10 cellular contexts compared by ENCODE assay signal in the genomic region with DNA sequence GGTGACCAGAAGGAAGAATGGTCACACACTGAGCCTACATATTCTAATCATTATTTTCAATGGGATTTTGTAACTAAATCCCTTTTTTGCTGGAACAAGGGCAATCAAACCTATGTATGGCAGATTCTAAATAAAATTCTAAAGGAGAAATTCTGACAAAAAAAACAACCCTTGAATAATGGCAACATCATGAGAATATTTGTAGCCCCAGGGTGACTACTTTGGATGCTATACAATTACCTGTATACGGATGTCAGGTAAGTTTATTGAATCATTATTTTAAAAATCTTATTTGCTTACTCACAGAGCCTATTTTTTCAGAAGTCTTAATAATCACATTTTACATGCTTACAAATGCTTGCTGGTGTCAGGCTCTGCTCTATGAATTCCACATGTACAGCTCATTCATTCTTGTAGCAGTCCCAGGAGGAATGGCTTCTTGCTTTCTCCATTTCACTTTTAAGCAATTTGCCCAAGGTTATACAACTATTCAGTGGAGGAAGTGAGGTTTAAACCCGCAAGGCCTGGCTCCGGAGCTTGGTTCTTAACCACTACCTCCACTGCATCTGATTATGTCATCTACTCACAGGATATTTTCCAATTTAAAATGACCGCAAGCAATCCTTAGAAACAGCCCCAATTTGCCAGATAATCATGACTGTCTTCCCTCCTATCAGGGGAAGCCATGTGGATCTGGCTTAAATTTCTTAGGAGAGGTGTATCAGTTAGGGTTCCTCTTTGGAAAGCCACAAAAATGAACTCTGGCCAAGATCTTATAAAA. TPM values are rescaled to one million over a fixed set of nuclear protein-coding genes. Genes with fewer than 3 reads are reported as not detected.
DNase-seq lines count a peak whose midpoint lies in the region; ATAC-seq, FAIRE-seq and TF ChIP-seq lines count a peak whose summit lies in the region.
"Had no signal": no experiment of that assay in that cellular context is flagged by ENCODE, and none has a peak within 500 bp of the region (broad histone marks: within the 10 kb centered on the region; RNA-seq: fewer than 3 reads in every experiment).

No MANE protein-coding gene starts in this region.

- no peak overlapping the region for H3K4me3 Mint-ChIP-seq in naive B cell

- ATAC-seq in naive B cell (ENCODE audit: low read depth in 2 of 2), result no peak
- ATAC-seq in HG03571 (IDR thresholded peaks at IDR 0.05; ENCODE audit: unreplicated experiment), result no peak
- no peak for ATAC-seq in HG03280 (IDR thresholded peaks at IDR 0.05; ENCODE audit: unreplicated experiment)

- no peaks in the 10 kb centered on the region for H3K27me3 Mint-ChIP-seq in naive B cell

- no peaks in the 10 kb centered on the region for H3K9me3 Mint-ChIP-seq in naive B cell

- H3K4me3 ChIP-seq in bronchial epithelial cell (ENCODE audit: low read depth, low read length), result no peak overlapping the region
- H3K4me3 ChIP-seq in effector memory CD4-positive, alpha-beta T cell (ENCODE audit: insufficient read depth, low read depth, low read length, poor library complexity, severe bottlenecking), result no peak overlapping the region
- H3K4me3 ChIP-seq: sigmoid colon had no signal

- H3K36me3 Mint-ChIP-seq in naive B cell, result no peaks in the 10 kb centered on the region

- H3K27me3 ChIP-seq in bronchial epithelial cell (ENCODE audit: control insufficient read depth, insufficient read depth, low read length), result peaks cover 3% of the 10 kb centered on the region
- no peaks in the 10 kb centered on the region for H3K27me3 ChIP-seq in effector memory CD4-positive, alpha-beta T cell (replicated peaks; ENCODE audit: control insufficient read depth, insufficient read depth, low read length, poor library complexity, severe bottlenecking)
- H3K27me3 ChIP-seq: sigmoid colon had no signal

- no peaks in the 10 kb centered on the region for H3K9me3 ChIP-seq in effector memory CD4-positive, alpha-beta T cell (ENCODE audit: control insufficient read depth, low read length)
- H3K9me3 ChIP-seq: sigmoid colon had no signal

- peak; percentile 95 for DNase-seq in EL
- DNase-seq in NOMO-1 treated with dmso at 0.1 percent for 144 hours (lab: John Stamatoyannopoulos, UW; ENCODE audit: unreplicated experiment), result peak; percentile 74
- peak; percentile 8 for DNase-seq in bronchial epithelial cell (ENCODE audit: low read depth)
- no peak for DNase-seq in naive B cell
- no peak for DNase-seq in effector memory CD4-positive, alpha-beta T cell
- no peak for DNase-seq in NCI-H1694 (lab: John Stamatoyannopoulos, UW)
- DNase-seq: NCI-H510A treated with DMSO at 0.1 percent for 48 hours had no signal

- FAIRE-seq in bronchial epithelial cell (lab: Jason Lieb, UNC), result no peak

- H3K4me1 Mint-ChIP-seq in naive B cell, result peaks cover 21 to 37% (median 25%) of the 10 kb centered on the region in 3 donors

- no peaks in the 10 kb centered on the region for H3K36me3 ChIP-seq in bronchial epithelial cell (ENCODE audit: control insufficient read depth, insufficient read depth, low read length)
- no peaks in the 10 kb centered on the region for H3K36me3 ChIP-seq in effector memory CD4-positive, alpha-beta T cell (ENCODE audit: control insufficient read depth, insufficient read depth, low read length)
- H3K36me3 ChIP-seq: sigmoid colon had no signal

- TF ChIP-seq CTCF in bronchial epithelial cell (IDR thresholded peaks at IDR 0.05; ENCODE audit: insufficient read depth, low read length, severe bottlenecking), result no peak

- peak overlapping the region in 4 of 6 donors; percentile 4 to 82 (median 50) for H3K27ac Mint-ChIP-seq in naive B cell

- no peak overlapping the region for H3K27ac ChIP-seq in effector memory CD4-positive, alpha-beta T cell (ENCODE audit: insufficient read depth, low read length, poor library complexity, severe bottlenecking)
- H3K27ac ChIP-seq: sigmoid colon had no signal

- no peaks in the 10 kb centered on the region for H3K4me1 ChIP-seq in effector memory CD4-positive, alpha-beta T cell (ENCODE audit: control insufficient read depth, insufficient read depth, low read length, poor library complexity, severe bottlenecking)
- H3K4me1 ChIP-seq: sigmoid colon had no signal

RNA-seq across cellular contexts. Expression of gene TAPT1, which starts 43.7 kb away (rescaled TPM):
- 11.6 and 15.0 TPM in 2 replicates for total RNA-seq in bronchial epithelial cell
- 100 to 1,000 TPM; 119 to 235 (median 190) TPM for polyA plus RNA-seq in naive B cell (ENCODE audit: low read depth in 6 of 6)

Comparison
In these comparisons a context has a peak if more than half of its experiments do, and no peak if none do; other contexts are left out.
1. DNase-seq: peak in EL (single experiment), NOMO-1 treated with dmso at 0.1 percent for 144 hours (single experiment) and bronchial epithelial cell (single experiment); none in naive B cell (single experiment), effector memory CD4-positive, alpha-beta T cell (0 of 3) and NCI-H1694 (single experiment).